In genomic region chr16:72922714-72923113, GRCh38 we compare ENCODE assay signal across 20 cellular contexts.
DNase-seq lines count a peak whose midpoint lies in the region; ATAC-seq, FAIRE-seq and TF ChIP-seq lines count a peak whose summit lies in the region.
"Had no signal": no experiment of that assay in that cellular context is flagged by ENCODE, and none has a peak within 500 bp of the region (broad histone marks: within the 10 kb centered on the region; RNA-seq: fewer than 3 reads in every experiment).

No MANE protein-coding gene starts in this region.

- peaks cover 7% of the 10 kb centered on the region for H3K9me3 Mint-ChIP-seq in T-helper 1 cell treated with Interleukin-12 subunit alpha and Interleukin-12 subunit beta and Interleukin-4 antibody, amounts not matched to agents 30 μg/mL and 1 μg/mL, for 36 hours
- H3K9me3 Mint-ChIP-seq in chondrocyte (ENCODE audit: low read depth): no peaks in the 10 kb centered on the region
- H3K9me3 Mint-ChIP-seq: CD8-positive, alpha-beta T cell; H9 had no signal

- intact Hi-C loops in pancreas (cut with DNase I): no loop called here

- H3K36me3 ChIP-seq in pancreas: no peaks in the 10 kb centered on the region
- H3K36me3 ChIP-seq: BLaER1 had no signal

- no peak overlapping the region for H3K4me3 ChIP-seq in pancreas
- H3K4me3 ChIP-seq: BLaER1, GM12878 had no signal

- no peaks in the 10 kb centered on the region for H3K9me3 ChIP-seq in pancreas
- no peaks in the 10 kb centered on the region for H3K9me3 ChIP-seq in T-helper 17 cell (ENCODE audit: control insufficient read depth, low read length, poor library complexity, severe bottlenecking)
- H3K9me3 ChIP-seq: BLaER1 had no signal

- H3K27ac ChIP-seq in pancreas: peak overlapping the region in 3 of 4 donors; percentile 30 to 72 (median 38)
- H3K27ac ChIP-seq: BLaER1 had no signal

- H3K36me3 Mint-ChIP-seq in T-helper 1 cell treated with Interleukin-12 subunit alpha and Interleukin-12 subunit beta and Interleukin-4 antibody, amounts not matched to agents 30 μg/mL and 1 μg/mL, for 36 hours (ENCODE audit: low read depth): peaks cover 2% of the 10 kb centered on the region
- H3K36me3 Mint-ChIP-seq in chondrocyte (ENCODE audit: low read depth) (no peaks in the 10 kb centered on the region), T-helper 17 cell (ENCODE audit: low read depth) (no peaks in the 10 kb centered on the region)
- H3K36me3 Mint-ChIP-seq: CD8-positive, alpha-beta T cell had no signal

- H3K4me1 ChIP-seq in pancreas: peaks cover 0 to 24% (median 4%) of the 10 kb centered on the region in 3 donors

- no peak for ATAC-seq in pancreas
- ATAC-seq in HG03432 (IDR thresholded peaks at IDR 0.05; ENCODE audit: unreplicated experiment): no peak
- ATAC-seq in GM21526 (IDR thresholded peaks at IDR 0.05; ENCODE audit: low FRiP score, unreplicated experiment): no peak
- no peak for ATAC-seq in T-helper 17 cell
- ATAC-seq: CD8-positive, alpha-beta T cell; GM12878 had no signal

- H3K27me3 Mint-ChIP-seq in T-helper 1 cell treated with Interleukin-12 subunit alpha and Interleukin-12 subunit beta and Interleukin-4 antibody, amounts not matched to agents 30 μg/mL and 1 μg/mL, for 36 hours (ENCODE audit: low read depth): peaks cover 3% of the 10 kb centered on the region
- H3K27me3 Mint-ChIP-seq in chondrocyte (ENCODE audit: low read depth): no peaks in the 10 kb centered on the region
- no peaks in the 10 kb centered on the region for H3K27me3 Mint-ChIP-seq in T-helper 17 cell

- no peaks in the 10 kb centered on the region for H3K27me3 ChIP-seq in pancreas
- H3K27me3 ChIP-seq: BLaER1 had no signal

- WGBS in pancreas, 2 donors: 53 to 58% methylated on average over 3 of the region's 3 CpGs

- FAIRE-seq in pancreas (lab: Jason Lieb, UNC): no peak
- FAIRE-seq: D721Med, G401.6, GM12878 had no signal

- peak overlapping the region; percentile 50 for H3K4me3 Mint-ChIP-seq in T-helper 1 cell treated with Interleukin-12 subunit alpha and Interleukin-12 subunit beta and Interleukin-4 antibody, amounts not matched to agents 30 μg/mL and 1 μg/mL, for 36 hours
- H3K4me3 Mint-ChIP-seq in chondrocyte (ENCODE audit: unreplicated experiment) (no peak overlapping the region), T-helper 17 cell (no peak overlapping the region)
- H3K4me3 Mint-ChIP-seq: CD8-positive, alpha-beta T cell; H9; IgD-negative memory B cell had no signal

- H3K27ac Mint-ChIP-seq in T-helper 1 cell treated with Interleukin-12 subunit alpha and Interleukin-12 subunit beta and Interleukin-4 antibody, amounts not matched to agents 30 μg/mL and 1 μg/mL, for 36 hours: no peak overlapping the region
- peak overlapping the region; percentile 91 for H3K27ac Mint-ChIP-seq in chondrocyte (ENCODE audit: unreplicated experiment)
- H3K27ac Mint-ChIP-seq in T-helper 17 cell: no peak overlapping the region
- H3K27ac Mint-ChIP-seq: CD8-positive, alpha-beta T cell; H9 had no signal

- H3K4me1 Mint-ChIP-seq in T-helper 1 cell treated with Interleukin-12 subunit alpha and Interleukin-12 subunit beta and Interleukin-4 antibody, amounts not matched to agents 30 μg/mL and 1 μg/mL, for 36 hours (ENCODE audit: low read depth): peaks cover 21% of the 10 kb centered on the region
- H3K4me1 Mint-ChIP-seq in chondrocyte (ENCODE audit: low read depth) (peaks cover 59% of the 10 kb centered on the region), T-helper 17 cell (peaks cover 14% of the 10 kb centered on the region)

- TF ChIP-seq CTCF in chondrocyte (IDR thresholded peaks at IDR 0.05) (no peak), pancreas (IDR thresholded peaks at IDR 0.05) (no peak)

- no peak for DNase-seq in T-helper 1 cell
- DNase-seq in SK-N-DZ (ENCODE audit: low spot score): peak; percentile 60
- no peak for DNase-seq in chondrocyte (ENCODE audit: low spot score)
- no peak for DNase-seq in pancreas
- DNase-seq in T-helper 17 cell: no peak
- DNase-seq: CD8-positive, alpha-beta T cell; DND-41; H9; NCI-H1105 treated with DMSO at 0.1 percent for 48 hours; NCI-H1930; NK-92 treated with Interleukin-12 subunit alpha and Interleukin-12 subunit beta, amount 100 ng/mL, for 24 hours; OCI-M1 had no signal
